ENCODE assay signal across 19 cellular contexts in the genomic region with DNA sequence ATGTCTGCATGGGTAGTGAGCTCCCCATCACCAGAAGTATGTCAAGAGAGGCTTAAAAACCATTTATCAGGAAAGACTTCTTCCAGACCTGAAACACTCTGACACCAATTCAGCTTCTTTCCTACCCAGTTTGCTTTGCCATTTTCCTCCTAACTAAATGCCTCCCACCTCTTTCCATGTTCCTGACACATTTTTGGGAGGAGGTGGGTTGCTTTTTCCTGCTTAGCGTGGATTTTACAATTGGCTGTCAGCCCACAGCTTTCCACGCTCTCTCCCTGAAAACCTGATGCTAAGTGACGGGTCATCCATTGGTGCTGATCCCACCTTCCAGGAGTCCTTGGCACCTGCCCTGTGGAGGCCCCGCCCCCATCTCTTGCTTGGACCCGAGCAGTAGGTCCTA.
"Had no signal": no experiment of that assay in that cellular context is flagged by ENCODE, and none has a peak within 500 bp of the region (broad histone marks: within the 10 kb centered on the region; RNA-seq: fewer than 3 reads in every experiment).

No MANE protein-coding gene starts in this region.

- H3K4me1 ChIP-seq: SJSA1 had no signal

- H3K36me3 ChIP-seq: MG63, SJSA1 had no signal

- H3K27ac ChIP-seq: SJSA1, SK-N-MC had no signal

- H3K4me3 ChIP-seq: MG63, SJSA1, SK-N-MC had no signal

- DNase-seq: KBM-7, MG63, NCI-H1092, NCI-H1105 treated with DMSO at 0.1 percent for 48 hours, NCI-H1417 treated with DMSO at 0.1 percent for 48 hours, NCI-H146, NCI-H1694 treated with DMSO at 0.1 percent for 48 hours, NCI-H1930, NCI-H2081, NCI-H2107, NCI-H2227 treated with DMSO at 0.1 percent for 48 hours, NCI-H524, NCI-H69, NCI-H774, Right ventricle myocardium superior, RPMI8226, SIG-M5 had no signal

- H3K27me3 ChIP-seq: MG63, SJSA1 had no signal

- H3K9me3 ChIP-seq: MG63, SJSA1 had no signal
